In genomic region chr1:202584707-202585590, GRCh38 we compare ENCODE assay signal across 17 cellular contexts.
A peak's percentile ranks its signal among the peaks of the same experiment; 100 is the strongest.
DNase-seq lines count a peak whose midpoint lies in the region; ATAC-seq and TF ChIP-seq lines count a peak whose summit lies in the region.
"Had no signal": no experiment of that assay in that cellular context is flagged by ENCODE, and none has a peak within 500 bp of the region (broad histone marks: within the 10 kb centered on the region; RNA-seq: fewer than 3 reads in every experiment).

No MANE protein-coding gene starts in this region.

- WGBS in esophagus muscularis mucosa: 91% methylated on average over 8 of the region's 8 CpGs
- WGBS in prostate gland: 89% methylated on average over 8 of the region's 8 CpGs

- ATAC-seq in GM18858 (IDR thresholded peaks at IDR 0.05; ENCODE audit: unreplicated experiment): no peak
- ATAC-seq: CD8-positive, alpha-beta T cell; upper lobe of right lung had no signal

- no peak for TF ChIP-seq EP300 in esophagus muscularis mucosa (IDR thresholded peaks at IDR 0.05)

- H3K4me3 ChIP-seq in esophagus muscularis mucosa (no peak overlapping the region), prostate gland (no peak overlapping the region)
- H3K4me3 ChIP-seq: upper lobe of right lung had no signal

- peaks cover 13 to 48% (median 42%) of the 10 kb centered on the region in 4 donors for H3K36me3 ChIP-seq in esophagus muscularis mucosa
- H3K36me3 ChIP-seq in prostate gland: peaks cover 0 to 5% of the 10 kb centered on the region in 2 donors

- no peak for TF ChIP-seq CTCF in CD14-positive monocyte (IDR thresholded peaks at IDR 0.05)
- no peak for TF ChIP-seq CTCF in esophagus muscularis mucosa (IDR thresholded peaks at IDR 0.05)
- TF ChIP-seq CTCF in prostate gland (IDR thresholded peaks at IDR 0.05): no peak

- intact Hi-C loops in CD14-positive monocyte (cut with micrococcal nuclease): no loop called here
- intact Hi-C loops in esophagus muscularis mucosa (cut with DNase I): no loop called here
- intact Hi-C loops in prostate gland (cut with DNase I): no loop called here

- peaks cover 76 to 79% of the 10 kb centered on the region in 2 donors for H3K36me3 Mint-ChIP-seq in CD14-positive monocyte

- H3K27ac ChIP-seq in esophagus muscularis mucosa (replicated peaks in 1 of 4): peak overlapping the region; percentile 83 to 86 (median 84)
- H3K27ac ChIP-seq in prostate gland: peak overlapping the region; percentile 4 to 37
- H3K27ac ChIP-seq: upper lobe of right lung, WERI-Rb-1 had no signal

- H3K4me1 ChIP-seq in esophagus muscularis mucosa (peaks cover 63 to 88% (median 71%) of the 10 kb centered on the region in 4 donors), prostate gland (replicated peaks) (no peaks in the 10 kb centered on the region)

- peaks cover 28% of the 10 kb centered on the region for H3K4me1 Mint-ChIP-seq in CD14-positive monocyte

- H3K27me3 ChIP-seq in esophagus muscularis mucosa: peaks cover 0 to 4% (median 0%) of the 10 kb centered on the region in 4 donors
- no peaks in the 10 kb centered on the region for H3K27me3 ChIP-seq in prostate gland (replicated peaks; ENCODE audit: insufficient read depth)
- H3K27me3 ChIP-seq: upper lobe of right lung had no signal

- peak overlapping the region; percentile 24 to 81 for H3K4me3 Mint-ChIP-seq in CD14-positive monocyte
- H3K4me3 Mint-ChIP-seq: activated CD4-positive, alpha-beta memory T cell treated with anti-CD3 and anti-CD28 coated beads, Interleukin-2, amount 10 ng/mL, durations not matched to agents 7 days and 5 days; activated naive CD8-positive, alpha-beta T cell; CD8-positive, alpha-beta T cell; memory B cell; neural crest cell had no signal

- peaks cover 0 to 7% (median 3%) of the 10 kb centered on the region in 7 donors for H3K9me3 Mint-ChIP-seq in CD14-positive monocyte
- H3K9me3 Mint-ChIP-seq: activated CD4-positive, alpha-beta memory T cell treated with anti-CD3 and anti-CD28 coated beads, Interleukin-2, amount 10 ng/mL, durations not matched to agents 7 days and 5 days; CD8-positive, alpha-beta T cell; memory B cell; neural crest cell had no signal

- no peak overlapping the region for H3K27ac Mint-ChIP-seq in CD14-positive monocyte
- H3K27ac Mint-ChIP-seq: activated CD4-positive, alpha-beta memory T cell treated with anti-CD3 and anti-CD28 coated beads, Interleukin-2, amount 10 ng/mL, durations not matched to agents 7 days and 5 days; activated naive CD8-positive, alpha-beta T cell; CD8-positive, alpha-beta T cell; memory B cell had no signal

- no peak for DNase-seq in CD14-positive monocyte (ENCODE audit: low spot score)
- peak; percentile 76 for DNase-seq in OCI-M1 (lab: John Stamatoyannopoulos, UW)
- no peak for DNase-seq in esophagus muscularis mucosa (ENCODE audit: extremely low spot score)
- no peak for DNase-seq in prostate gland (ENCODE audit: low spot score)
- no peak for DNase-seq in COLO668 (lab: John Stamatoyannopoulos, UW; ENCODE audit: unreplicated experiment)
- DNase-seq in A172 (ENCODE audit: low spot score): no peak
- no peak for DNase-seq in SW 1271 (lab: John Stamatoyannopoulos, UW)
- DNase-seq: activated CD4-positive, alpha-beta memory T cell treated with anti-CD3 and anti-CD28 coated beads, Interleukin-2, amount 10 ng/mL, durations not matched to agents 7 days and 5 days; CD8-positive, alpha-beta T cell; DMS79 treated with DMSO at 0.1 percent for 48 hours; NCI-H2029; upper lobe of right lung; WERI-Rb-1 had no signal

- H3K27me3 Mint-ChIP-seq in CD14-positive monocyte (ENCODE audit: low read depth in 3 of 3): peaks cover 39 to 81% (median 64%) of the 10 kb centered on the region in 3 donors
- H3K27me3 Mint-ChIP-seq: activated CD4-positive, alpha-beta memory T cell treated with anti-CD3 and anti-CD28 coated beads, Interleukin-2, amount 10 ng/mL, durations not matched to agents 7 days and 5 days; activated naive CD8-positive, alpha-beta T cell; memory B cell had no signal

- TF ChIP-seq POLR2A in esophagus muscularis mucosa (IDR thresholded peaks at IDR 0.05; ENCODE audit: low read depth): no peak
- no peak for TF ChIP-seq POLR2A in prostate gland (IDR thresholded peaks at IDR 0.05)

- H3K9me3 ChIP-seq in esophagus muscularis mucosa (no peaks in the 10 kb centered on the region), prostate gland (no peaks in the 10 kb centered on the region)
- H3K9me3 ChIP-seq: upper lobe of right lung had no signal
